13 cellular contexts compared by ENCODE assay signal in genomic region chr5:54514841-54515432, GRCh38. TPM values are rescaled to one million over a fixed set of nuclear protein-coding genes. Genes with fewer than 3 reads are reported as not detected.
DNase-seq lines count a peak whose midpoint lies in the region; ATAC-seq and TF ChIP-seq lines count a peak whose summit lies in the region.
"Had no signal": no experiment of that assay in that cellular context is flagged by ENCODE, and none has a peak within 500 bp of the region (broad histone marks: within the 10 kb centered on the region; RNA-seq: fewer than 3 reads in every experiment).

No MANE protein-coding gene starts in this region.

- no peaks in the 10 kb centered on the region for H3K9me3 ChIP-seq in breast epithelium
- H3K9me3 ChIP-seq in adrenal gland (replicated peaks in 1 of 3), result no peaks in the 10 kb centered on the region
- H3K9me3 ChIP-seq: spleen had no signal

- in situ Hi-C loops in astrocyte of the cerebellum (cut with HindIII; ENCODE audit: low sequenced_read_pairs) (loop anchor here (5.0 kb wide), 1 partner anchor 357 kb away; no protein-coding TSS in a partner anchor), GM13976 (cut with MboI; ENCODE audit: low sequenced_read_pairs, unreplicated experiment) (no loop called here)

- H3K4me1 ChIP-seq in breast epithelium (peaks cover 6 to 8% of the 10 kb centered on the region in 2 donors), adrenal gland (replicated peaks in 1 of 2) (peaks cover 6 to 16% of the 10 kb centered on the region in 2 donors)

- no peak for ATAC-seq in HG03354 (IDR thresholded peaks at IDR 0.05; ENCODE audit: poor library complexity, severe bottlenecking, unreplicated experiment)

- H3K36me3 ChIP-seq in breast epithelium, result no peaks in the 10 kb centered on the region
- H3K36me3 ChIP-seq in adrenal gland (replicated peaks in 1 of 2), result no peaks in the 10 kb centered on the region
- H3K36me3 ChIP-seq: cardiac muscle cell had no signal

- POLR2A ChIA-PET in MCF 10A (lab: Yijun Ruan, JAX), result no interaction called here

- H3K27me3 Mint-ChIP-seq in MCF 10A (ENCODE audit: insufficient read depth, unreplicated experiment), result peaks cover 3% of the 10 kb centered on the region

- WGBS in adrenal gland, 4 donors, result 66 to 78% (median 77%) methylated on average over 8 of the region's 8 CpGs

- TF ChIP-seq CTCF in breast epithelium (IDR thresholded peaks at IDR 0.05) (no peak), MCF 10A (IDR thresholded peaks at IDR 0.05; ENCODE audit: unreplicated experiment) (no peak), astrocyte of the cerebellum (IDR thresholded peaks at IDR 0.05; ENCODE audit: low read depth, low read length, missing control alignments) (no peak), GM13976 (IDR thresholded peaks at IDR 0.05; ENCODE audit: borderline replicate concordance, control extremely low read depth, extremely low read depth, insufficient read depth, missing control alignments) (no peak), adrenal gland (IDR thresholded peaks at IDR 0.05) (no peak)

- H3K4me1 Mint-ChIP-seq in MCF 10A (ENCODE audit: insufficient read depth, unreplicated experiment), result peaks cover 7% of the 10 kb centered on the region

- CTCF ChIA-PET in MCF 10A (lab: Yijun Ruan, JAX), result interaction anchor here (0.6 to 6.6 kb wide), 6 partner anchors 15 to 378 kb away, joined by 3 to 101 read pairs (median 39); no protein-coding TSS in a partner anchor

- no TSS peak for BruUV-seq in MCF 10A (replicated peaks; lab: Mats Ljungman, UMichigan)

- no peaks in the 10 kb centered on the region for H3K9me3 Mint-ChIP-seq in MCF 10A (ENCODE audit: unreplicated experiment)
- H3K9me3 Mint-ChIP-seq: IgD-negative memory B cell had no signal

- H3K27ac ChIP-seq in breast epithelium, result peak overlapping the region; percentile 29 to 43
- no peak overlapping the region for H3K27ac ChIP-seq in adrenal gland
- H3K27ac ChIP-seq: cardiac muscle cell, spleen had no signal

- no peak for TF ChIP-seq POLR2A in breast epithelium (IDR thresholded peaks at IDR 0.05)
- no peak for TF ChIP-seq POLR2A in adrenal gland (IDR thresholded peaks at IDR 0.05)

- H3K27ac Mint-ChIP-seq in MCF 10A (ENCODE audit: low read depth, unreplicated experiment), result no peak overlapping the region
- H3K27ac Mint-ChIP-seq: IgD-negative memory B cell had no signal

- intact Hi-C loops in breast epithelium (cut with DNase I; ENCODE audit: low total_unique reads), result loop anchor here (5.0 kb wide), 1 partner anchor 332 kb away; no protein-coding TSS in a partner anchor
- intact Hi-C loops in MCF 10A (cut with micrococcal nuclease), result loop anchor here (5.0 to 10.0 kb wide), 3 partner anchors 130 to 630 kb away; no protein-coding TSS in a partner anchor
- intact Hi-C loops in adrenal gland (cut with DNase I), result loop anchor here (5.0 to 10.0 kb wide), 3 partner anchors 150 to 352 kb away; no protein-coding TSS in a partner anchor

- DNase-seq in breast epithelium (ENCODE audit: low spot score in 2 of 2) (no peak), MCF 10A (ENCODE audit: unreplicated experiment) (no peak), astrocyte of the cerebellum (ENCODE audit: low read depth) (peak; percentile 44), left kidney (ENCODE audit: low read depth, low spot score) (peak; percentile 78), GM13976 (ENCODE audit: low spot score) (no peak), adrenal gland (no peak)
- no peak for DNase-seq in central memory CD4-positive, alpha-beta T cell
- DNase-seq: activated CD4-positive, CD25-positive, alpha-beta regulatory T cell treated with anti-CD3 and anti-CD28 coated beads, Interleukin-2, amount 50 U/mL, for 72 hours; activated T-cell treated with anti-CD3 and anti-CD28 coated beads, Interleukin-2, amount 50 U/mL, for 48 hours; spleen had no signal

- no peak overlapping the region for H3K4me3 Mint-ChIP-seq in MCF 10A (ENCODE audit: unreplicated experiment)

- H3K4me3 ChIP-seq in breast epithelium (peak overlapping the region in 1 of 3 donors; percentile 11), astrocyte of the cerebellum (ENCODE audit: low read depth, low read length) (no peak overlapping the region), adrenal gland (no peak overlapping the region)
- H3K4me3 ChIP-seq: cardiac muscle cell, spleen had no signal

- no peaks in the 10 kb centered on the region for H3K36me3 Mint-ChIP-seq in MCF 10A (ENCODE audit: insufficient read depth, unreplicated experiment)

- H3K27me3 ChIP-seq in breast epithelium (no peaks in the 10 kb centered on the region), adrenal gland (no peaks in the 10 kb centered on the region)
- H3K27me3 ChIP-seq: cardiac muscle cell, spleen had no signal

RNA-seq across cellular contexts. Expression of gene SNX18, which starts 2.6 kb away (rescaled TPM):
- 10 to 100 TPM; 29.2 to 37.3 (median 33.1) TPM for total RNA-seq in breast epithelium
- total RNA-seq in MCF 10A (2022), result 8.7 and 10.0 TPM in 2 replicates
- 10 to 100 TPM; 30.2 to 89.4 (median 43.2) TPM for total RNA-seq in adrenal gland
- polyA plus RNA-seq in adrenal gland, result 10 to 100 TPM in 1 of 3 donors, 1 to 10 TPM in 2; 4.0 to 20.6 (median 5.7) TPM

RNA-seq across cellular contexts. Expression of gene HSPB3, which starts 59.4 kb away (rescaled TPM):
- total RNA-seq in breast epithelium (not detected), MCF 10A (2022) (not detected in 2 replicates), adrenal gland (not detected)
- under 1 TPM in 2 of 3 donors, not detected in 1; 0.54 to 0.64 TPM for polyA plus RNA-seq in adrenal gland
- polyA plus RNA-seq: IgD-negative memory B cell had no signal

Comparison
In these comparisons a context has a peak if more than half of its experiments do, and no peak if none do; other contexts are left out.
1. DNase-seq: peak in astrocyte of the cerebellum (single experiment) and left kidney (single experiment); none in breast epithelium (0 of 2), MCF 10A (single experiment), GM13976 (single experiment), adrenal gland (0 of 7) and central memory CD4-positive, alpha-beta T cell (single experiment).
2. H3K27ac ChIP-seq: peak in breast epithelium (2 of 2); none in adrenal gland (0 of 5).